ENCODE assay signal across 9 cellular contexts in genomic region chr4:152594981-152595916, GRCh38. TPM values are rescaled to one million over a fixed set of nuclear protein-coding genes. Genes with fewer than 3 reads are reported as not detected.
DNase-seq lines count a peak whose midpoint lies in the region; ATAC-seq lines count a peak whose summit lies in the region.
"Had no signal": no experiment of that assay in that cellular context is flagged by ENCODE, and none has a peak within 500 bp of the region (broad histone marks: within the 10 kb centered on the region; RNA-seq: fewer than 3 reads in every experiment).

No MANE protein-coding gene starts in this region.

- no peaks in the 10 kb centered on the region for H3K27me3 ChIP-seq in SJCRH30

- in situ Hi-C loops in G401 (cut with HindIII; ENCODE audit: low sequenced_read_pairs), result no loop called here

- H3K4me1 ChIP-seq in SJCRH30, result peaks cover 22% of the 10 kb centered on the region

- DNase-seq in G401 (ENCODE audit: low spot score) (peak; percentile 16), SJCRH30 (peak; percentile 44 to 62), amygdala (lab: John Stamatoyannopoulos, UW) (no peak), cortex of kidney (lab: John Stamatoyannopoulos, UW) (no peak), substantia nigra (lab: John Stamatoyannopoulos, UW) (no peak), ecto neural progenitor cell (ENCODE audit: low spot score) (no peak)
- DNase-seq: CD4-positive, alpha-beta memory T cell had no signal

- H3K27ac ChIP-seq in SJCRH30, result peak overlapping the region; percentile 15
- H3K27ac ChIP-seq in substantia nigra (ENCODE audit: low read depth, low read length, poor library complexity, severe bottlenecking), result no peak overlapping the region

- H3K4me3 ChIP-seq in SJCRH30, result no peak overlapping the region

- no peaks in the 10 kb centered on the region for H3K36me3 ChIP-seq in SJCRH30

- H3K9me3 ChIP-seq in SJCRH30 (replicated peaks), result no peaks in the 10 kb centered on the region

- peak; percentile 92 for ATAC-seq in GM21529 (IDR thresholded peaks at IDR 0.05; ENCODE audit: unreplicated experiment)
- peak; percentile 86 for ATAC-seq in HG03521 (IDR thresholded peaks at IDR 0.05; ENCODE audit: unreplicated experiment)

RNA-seq across cellular contexts. Expression of gene FBXW7, which starts 59.4 kb away (rescaled TPM):
- total RNA-seq in G401 (2014; rRNA removed; shearing (Covaris generic)), result 45.2 and 59.5 TPM in 2 replicates
- 26.5 and 35.0 TPM in 2 replicates for total RNA-seq in SJCRH30 (2014; rRNA removed; shearing (Covaris generic))

Comparison
In these comparisons a context has a peak if more than half of its experiments do, and no peak if none do; other contexts are left out.
1. DNase-seq: peak in G401 (single experiment) and SJCRH30 (2 of 2); none in amygdala (0 of 56), cortex of kidney (single experiment), substantia nigra (0 of 49) and ecto neural progenitor cell (single experiment).